Comparison of ENCODE assay signal across 1 cellular context in the genomic region with DNA sequence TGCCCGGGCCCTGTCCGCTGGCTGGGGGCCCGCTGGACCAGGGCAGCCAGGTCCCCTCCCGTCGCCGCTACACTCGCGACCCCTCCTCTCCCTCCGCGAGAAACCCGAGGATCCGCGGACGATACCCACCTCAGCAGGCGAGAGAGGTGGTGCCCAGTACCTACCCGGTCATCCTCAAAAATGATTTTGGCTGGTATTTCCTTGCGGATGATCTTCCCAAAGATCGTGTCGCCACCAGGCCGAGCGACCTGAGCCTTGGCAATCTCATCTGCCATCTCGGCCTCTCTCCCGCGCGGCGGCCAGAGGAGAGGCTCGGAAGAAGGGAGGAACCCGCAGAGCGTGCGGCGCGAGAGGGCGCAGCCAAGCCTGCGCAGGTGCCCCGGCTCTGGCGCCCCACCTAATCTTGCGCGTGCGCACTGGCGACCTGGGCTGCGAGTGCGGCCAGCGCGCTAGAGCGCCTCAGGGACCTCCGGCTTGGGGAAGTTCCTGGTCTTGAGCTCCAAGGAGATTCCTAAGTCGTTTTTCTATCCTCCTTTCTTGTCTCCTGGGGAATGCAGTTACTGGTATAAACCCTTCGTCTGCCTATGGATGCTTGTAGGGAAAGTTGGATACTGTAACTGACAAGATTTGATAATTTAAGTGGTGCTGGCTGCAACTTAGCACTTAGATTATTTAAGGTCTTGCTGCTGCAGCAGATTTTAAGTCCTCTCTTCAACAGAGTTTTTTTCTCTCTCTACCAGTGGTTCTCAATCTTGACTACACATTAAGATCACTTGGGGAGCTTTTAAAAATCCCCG.
TF ChIP-seq lines count a peak whose summit lies in the region.

Gene HINT1, minus strand, starts transcription at position 326 of the 797 bp plus-strand sequence. Its CDS starts 51 bp downstream, at position 275.

TF ChIP-seq in HepG2, 621 proteins besides CTCF, POLR2A, EP300 and RAD21 (continued from another document and continues in another):
- TF ChIP-seq ZNF609 (CRISPR knock-in tag; IDR thresholded peaks at IDR 0.05; ENCODE audit: borderline replicate concordance) (peak; percentile 53; the same call in 1 of the 2 replicates), ZNF691 (CRISPR knock-in tag; IDR thresholded peaks at IDR 0.05; ENCODE audit: borderline replicate concordance, low read depth) (0 out of 2 replicates have a peak, but pooled peaks have one; percentile 44), TARDBP (CRISPR knock-in tag; IDR thresholded peaks at IDR 0.05) (no peak), MXI1 (IDR thresholded peaks at IDR 0.05; ENCODE audit: borderline replicate concordance, low read depth, low read length) (peak; percentile 59; the same call in 1 of the 3 replicates), ZNF800 (CRISPR knock-in tag; IDR thresholded peaks at IDR 0.05) (peak; percentile 49; the same call in 1 of the 2 replicates), ZNF713 (CRISPR knock-in tag; IDR thresholded peaks at IDR 0.05) (0 out of 2 replicates have a peak, but pooled peaks have one; percentile 29), ZNF773 (CRISPR knock-in tag; IDR thresholded peaks at IDR 0.05; ENCODE audit: borderline replicate concordance) (no peak; the same call in 1 of the 2 replicates), ZBTB3 (CRISPR knock-in tag; IDR thresholded peaks at IDR 0.05; ENCODE audit: borderline replicate concordance, low read depth) (0 out of 2 replicates have a peak, but pooled peaks have one; percentile 74), MED1 (CRISPR knock-in tag; IDR thresholded peaks at IDR 0.05) (peak; percentile 55; the same call in 1 of the 2 replicates), SKI (IDR thresholded peaks at IDR 0.05; ENCODE audit: partially characterized antibody) (no peak), REST (IDR thresholded peaks at IDR 0.05; ENCODE audit: borderline replicate concordance in 1 of 2, low read depth in 1 of 2, low read length in 2 of 2) (peak in 1 of 2 experiments; percentile 20; a peak in 1 of 4 replicates), ZNF441 (CRISPR knock-in tag; IDR thresholded peaks at IDR 0.05; ENCODE audit: borderline replicate concordance) (peak; percentile 18; the same call in 1 of the 2 replicates), ZNF430 (CRISPR knock-in tag; IDR thresholded peaks at IDR 0.05) (no peak), ZNF557 (CRISPR knock-in tag; IDR thresholded peaks at IDR 0.05) (no peak), THYN1 (CRISPR knock-in tag; IDR thresholded peaks at IDR 0.05; ENCODE audit: borderline replicate concordance, low read depth) (no peak), ZNF703 (CRISPR knock-in tag; IDR thresholded peaks at IDR 0.05; ENCODE audit: borderline replicate concordance) (no peak), ERF (CRISPR knock-in tag; IDR thresholded peaks at IDR 0.05) (peak; percentile 77), ZNF33B (CRISPR knock-in tag; IDR thresholded peaks at IDR 0.05) (no peak), SKIL (CRISPR knock-in tag; IDR thresholded peaks at IDR 0.05; ENCODE audit: borderline replicate concordance) (no peak)
- TF ChIP-seq, protein P1, sequence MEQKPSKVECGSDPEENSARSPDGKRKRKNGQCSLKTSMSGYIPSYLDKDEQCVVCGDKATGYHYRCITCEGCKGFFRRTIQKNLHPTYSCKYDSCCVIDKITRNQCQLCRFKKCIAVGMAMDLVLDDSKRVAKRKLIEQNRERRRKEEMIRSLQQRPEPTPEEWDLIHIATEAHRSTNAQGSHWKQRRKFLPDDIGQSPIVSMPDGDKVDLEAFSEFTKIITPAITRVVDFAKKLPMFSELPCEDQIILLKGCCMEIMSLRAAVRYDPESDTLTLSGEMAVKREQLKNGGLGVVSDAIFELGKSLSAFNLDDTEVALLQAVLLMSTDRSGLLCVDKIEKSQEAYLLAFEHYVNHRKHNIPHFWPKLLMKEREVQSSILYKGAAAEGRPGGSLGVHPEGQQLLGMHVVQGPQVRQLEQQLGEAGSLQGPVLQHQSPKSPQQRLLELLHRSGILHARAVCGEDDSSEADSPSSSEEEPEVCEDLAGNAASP (CRISPR knock-in tag; IDR thresholded peaks at IDR 0.05; ENCODE audit: borderline replicate concordance): peak; percentile 47; the same call in 1 of the 2 replicates
- TF ChIP-seq, protein P2, sequence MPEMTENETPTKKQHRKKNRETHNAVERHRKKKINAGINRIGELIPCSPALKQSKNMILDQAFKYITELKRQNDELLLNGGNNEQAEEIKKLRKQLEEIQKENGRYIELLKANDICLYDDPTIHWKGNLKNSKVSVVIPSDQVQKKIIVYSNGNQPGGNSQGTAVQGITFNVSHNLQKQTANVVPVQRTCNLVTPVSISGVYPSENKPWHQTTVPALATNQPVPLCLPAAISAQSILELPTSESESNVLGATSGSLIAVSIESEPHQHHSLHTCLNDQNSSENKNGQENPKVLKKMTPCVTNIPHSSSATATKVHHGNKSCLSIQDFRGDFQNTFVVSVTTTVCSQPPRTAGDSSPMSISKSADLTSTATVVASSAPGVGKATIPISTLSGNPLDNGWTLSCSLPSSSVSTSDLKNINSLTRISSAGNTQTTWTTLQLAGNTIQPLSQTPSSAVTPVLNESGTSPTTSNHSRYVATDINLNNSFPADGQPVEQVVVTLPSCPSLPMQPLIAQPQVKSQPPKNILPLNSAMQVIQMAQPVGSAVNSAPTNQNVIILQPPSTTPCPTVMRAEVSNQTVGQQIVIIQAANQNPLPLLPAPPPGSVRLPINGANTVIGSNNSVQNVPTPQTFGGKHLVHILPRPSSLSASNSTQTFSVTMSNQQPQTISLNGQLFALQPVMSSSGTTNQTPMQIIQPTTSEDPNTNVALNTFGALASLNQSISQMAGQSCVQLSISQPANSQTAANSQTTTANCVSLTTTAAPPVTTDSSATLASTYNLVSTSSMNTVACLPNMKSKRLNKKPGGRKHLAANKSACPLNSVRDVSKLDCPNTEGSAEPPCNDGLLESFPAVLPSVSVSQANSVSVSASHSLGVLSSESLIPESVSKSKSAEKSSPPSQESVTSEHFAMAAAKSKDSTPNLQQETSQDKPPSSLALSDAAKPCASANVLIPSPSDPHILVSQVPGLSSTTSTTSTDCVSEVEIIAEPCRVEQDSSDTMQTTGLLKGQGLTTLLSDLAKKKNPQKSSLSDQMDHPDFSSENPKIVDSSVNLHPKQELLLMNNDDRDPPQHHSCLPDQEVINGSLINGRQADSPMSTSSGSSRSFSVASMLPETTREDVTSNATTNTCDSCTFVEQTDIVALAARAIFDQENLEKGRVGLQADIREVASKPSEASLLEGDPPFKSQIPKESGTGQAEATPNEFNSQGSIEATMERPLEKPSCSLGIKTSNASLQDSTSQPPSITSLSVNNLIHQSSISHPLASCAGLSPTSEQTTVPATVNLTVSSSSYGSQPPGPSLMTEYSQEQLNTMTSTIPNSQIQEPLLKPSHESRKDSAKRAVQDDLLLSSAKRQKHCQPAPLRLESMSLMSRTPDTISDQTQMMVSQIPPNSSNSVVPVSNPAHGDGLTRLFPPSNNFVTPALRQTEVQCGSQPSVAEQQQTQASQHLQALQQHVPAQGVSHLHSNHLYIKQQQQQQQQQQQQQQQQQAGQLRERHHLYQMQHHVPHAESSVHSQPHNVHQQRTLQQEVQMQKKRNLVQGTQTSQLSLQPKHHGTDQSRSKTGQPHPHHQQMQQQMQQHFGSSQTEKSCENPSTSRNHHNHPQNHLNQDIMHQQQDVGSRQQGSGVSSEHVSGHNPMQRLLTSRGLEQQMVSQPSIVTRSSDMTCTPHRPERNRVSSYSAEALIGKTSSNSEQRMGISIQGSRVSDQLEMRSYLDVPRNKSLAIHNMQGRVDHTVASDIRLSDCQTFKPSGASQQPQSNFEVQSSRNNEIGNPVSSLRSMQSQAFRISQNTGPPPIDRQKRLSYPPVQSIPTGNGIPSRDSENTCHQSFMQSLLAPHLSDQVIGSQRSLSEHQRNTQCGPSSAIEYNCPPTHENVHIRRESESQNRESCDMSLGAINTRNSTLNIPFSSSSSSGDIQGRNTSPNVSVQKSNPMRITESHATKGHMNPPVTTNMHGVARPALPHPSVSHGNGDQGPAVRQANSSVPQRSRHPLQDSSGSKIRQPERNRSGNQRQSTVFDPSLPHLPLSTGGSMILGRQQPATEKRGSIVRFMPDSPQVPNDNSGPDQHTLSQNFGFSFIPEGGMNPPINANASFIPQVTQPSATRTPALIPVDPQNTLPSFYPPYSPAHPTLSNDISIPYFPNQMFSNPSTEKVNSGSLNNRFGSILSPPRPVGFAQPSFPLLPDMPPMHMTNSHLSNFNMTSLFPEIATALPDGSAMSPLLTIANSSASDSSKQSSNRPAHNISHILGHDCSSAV (CRISPR knock-in tag; IDR thresholded peaks at IDR 0.05; ENCODE audit: borderline replicate concordance): no peak
